25 cellular contexts compared by ENCODE assay signal in genomic region chr2:142175917-142176316, GRCh38. TPM values are rescaled to one million over a fixed set of nuclear protein-coding genes. Genes with fewer than 3 reads are reported as not detected.
DNase-seq lines count a peak whose midpoint lies in the region; ATAC-seq and TF ChIP-seq lines count a peak whose summit lies in the region.
"Had no signal": no experiment of that assay in that cellular context is flagged by ENCODE, and none has a peak within 500 bp of the region (broad histone marks: within the 10 kb centered on the region; RNA-seq: fewer than 3 reads in every experiment).

No MANE protein-coding gene starts in this region.

- 13 to 42% methylated on average over 1 of the region's 1 CpG for WGBS in testis, 2 donors

- TF ChIP-seq POLR2A in testis (IDR thresholded peaks at IDR 0.05) = no peak

- no peaks in the 10 kb centered on the region for H3K27me3 Mint-ChIP-seq in stimulated activated memory B cell treated with anti-CD40 and anti-IgM and Interleukin-4, amounts not matched to agents 10 μg/mL and 1 μg/mL and 100 μg/mL, for 72 hours
- H3K27me3 Mint-ChIP-seq: activated naive CD8-positive, alpha-beta T cell; naive B cell; stimulated activated naive CD8-positive, alpha-beta T cell treated with anti-CD3 and anti-CD28 coated beads, Interleukin-15, Interleukin-2, amounts not matched to agents 100 ng/mL and 50 ng/mL, for 24 hours had no signal

- H3K27me3 ChIP-seq in testis = no peaks in the 10 kb centered on the region
- H3K27me3 ChIP-seq: ascending aorta, colonic mucosa, left lung had no signal

- no peak overlapping the region for H3K27ac Mint-ChIP-seq in stimulated activated memory B cell treated with anti-CD40 and anti-IgM and Interleukin-4, amounts not matched to agents 10 μg/mL and 1 μg/mL and 100 μg/mL, for 72 hours
- H3K27ac Mint-ChIP-seq: activated naive CD8-positive, alpha-beta T cell; stimulated activated naive CD8-positive, alpha-beta T cell treated with anti-CD3 and anti-CD28 coated beads, Interleukin-15, Interleukin-2, amounts not matched to agents 100 ng/mL and 50 ng/mL, for 24 hours had no signal

- no peaks in the 10 kb centered on the region for H3K4me1 Mint-ChIP-seq in stimulated activated memory B cell treated with anti-CD40 and anti-IgM and Interleukin-4, amounts not matched to agents 10 μg/mL and 1 μg/mL and 100 μg/mL, for 72 hours
- H3K4me1 Mint-ChIP-seq: naive B cell had no signal

- no peak overlapping the region for H3K4me3 Mint-ChIP-seq in stimulated activated memory B cell treated with anti-CD40 and anti-IgM and Interleukin-4, amounts not matched to agents 10 μg/mL and 1 μg/mL and 100 μg/mL, for 72 hours
- H3K4me3 Mint-ChIP-seq: activated naive CD8-positive, alpha-beta T cell; naive B cell; stimulated activated naive CD8-positive, alpha-beta T cell treated with anti-CD3 and anti-CD28 coated beads, Interleukin-15, Interleukin-2, amounts not matched to agents 100 ng/mL and 50 ng/mL, for 24 hours had no signal

- intact Hi-C loops in testis (cut with DNase I; ENCODE audit: low total_unique reads) = no loop called here

- H3K9me3 Mint-ChIP-seq in stimulated activated memory B cell treated with anti-CD40 and anti-IgM and Interleukin-4, amounts not matched to agents 10 μg/mL and 1 μg/mL and 100 μg/mL, for 72 hours = no peaks in the 10 kb centered on the region
- H3K9me3 Mint-ChIP-seq: naive B cell; stimulated activated naive CD8-positive, alpha-beta T cell treated with anti-CD3 and anti-CD28 coated beads, Interleukin-15, Interleukin-2, amounts not matched to agents 100 ng/mL and 50 ng/mL, for 24 hours had no signal

- H3K9me3 ChIP-seq in testis = no peaks in the 10 kb centered on the region
- H3K9me3 ChIP-seq: ascending aorta, colonic mucosa, left lung, thoracic aorta had no signal

- no peaks in the 10 kb centered on the region for H3K36me3 Mint-ChIP-seq in stimulated activated memory B cell treated with anti-CD40 and anti-IgM and Interleukin-4, amounts not matched to agents 10 μg/mL and 1 μg/mL and 100 μg/mL, for 72 hours
- H3K36me3 Mint-ChIP-seq: activated naive CD8-positive, alpha-beta T cell; naive B cell had no signal

- H3K27ac ChIP-seq in testis = no peak overlapping the region
- H3K27ac ChIP-seq: ascending aorta, colonic mucosa, HL-60, left lung, thoracic aorta, WERI-Rb-1 had no signal

- no peaks in the 10 kb centered on the region for H3K4me1 ChIP-seq in testis
- H3K4me1 ChIP-seq: ascending aorta, colonic mucosa, left lung had no signal

- H3K4me3 ChIP-seq in testis = no peak overlapping the region
- H3K4me3 ChIP-seq: ascending aorta, colonic mucosa, left lung, smooth muscle cell, thoracic aorta had no signal

- peak; percentile 14 for DNase-seq in NCI-H1105 treated with DMSO at 0.1 percent for 48 hours (lab: John Stamatoyannopoulos, UW)
- no peak for DNase-seq in NCI-H1105 (lab: John Stamatoyannopoulos, UW)
- peak; percentile 47 for DNase-seq in NCI-H2171 treated with DMSO at 0.1 percent for 48 hours (lab: John Stamatoyannopoulos, UW)
- DNase-seq in amniotic epithelial cell (ENCODE audit: low read depth) = peak; percentile 20
- peak; percentile 5 for DNase-seq in myocyte (ENCODE audit: low read depth)
- no peak for DNase-seq in activated naive CD4-positive, alpha-beta T cell (lab: John Stamatoyannopoulos, UW)
- DNase-seq in testis = no peak
- DNase-seq: activated CD4-positive, alpha-beta T cell treated with anti-CD3 and anti-CD28 coated beads for 4 hours; activated T-cell treated with anti-CD3 and anti-CD28 coated beads for 4 hours; colonic mucosa; effector CD8-positive, alpha-beta T cell; left lung; MV-4-11; naive B cell; NCI-H1694; NCI-H524 treated with DMSO at 0.1 percent for 48 hours; WERI-Rb-1 had no signal

- ATAC-seq in stimulated activated memory B cell treated with anti-CD40 and anti-IgM and Interleukin-4, amounts not matched to agents 10 μg/mL and 1 μg/mL and 100 μg/mL, for 72 hours = no peak
- ATAC-seq: left lung had no signal

- TF ChIP-seq CTCF in testis (IDR thresholded peaks at IDR 0.05) = no peak

- no peaks in the 10 kb centered on the region for H3K36me3 ChIP-seq in testis (ENCODE audit: low read depth, missing control alignments)
- H3K36me3 ChIP-seq: ascending aorta, colonic mucosa, left lung, thoracic aorta, WERI-Rb-1 had no signal

RNA-seq across cellular contexts. Expression of gene LRP1B, which starts 45.1 kb away (rescaled TPM):
- total RNA-seq in myocyte = 0.05 TPM in 2 replicates
- polyA plus RNA-seq in myocyte (2012) = 0.03 TPM
- 1 to 10 TPM in 1 of 2 donors, under 1 TPM in 1; 0.79 to 1.9 TPM for total RNA-seq in testis
- 0.84 TPM for polyA plus RNA-seq in testis (ENCODE audit: insufficient read depth, low read depth, low replicate concordance)
- total RNA-seq: ascending aorta, glomerular endothelial cell had no signal

Comparison
In these comparisons a context has a peak if more than half of its experiments do, and no peak if none do; other contexts are left out.
1. DNase-seq: peak in NCI-H1105 treated with DMSO at 0.1 percent for 48 hours (single experiment), NCI-H2171 treated with DMSO at 0.1 percent for 48 hours (single experiment), amniotic epithelial cell (single experiment) and myocyte (single experiment); none in NCI-H1105 (single experiment), activated naive CD4-positive, alpha-beta T cell (0 of 4) and testis (single experiment).